8 cellular contexts compared by ENCODE assay signal in genomic region chr11:5808500-5809121, GRCh38. TPM values are rescaled to one million over a fixed set of nuclear protein-coding genes. Genes with fewer than 3 reads are reported as not detected.
DNase-seq lines count a peak whose midpoint lies in the region; ATAC-seq lines count a peak whose summit lies in the region.

Gene OR52N2 (plus strand): TSS chr11:5808924. CDS start chr11:5820336, 11,412 bp downstream.

- peaks cover 21% of the 10 kb centered on the region for H3K27me3 Mint-ChIP-seq in activated CD4-positive, alpha-beta memory T cell treated with anti-CD3 and anti-CD28 coated beads, Interleukin-2, amount 10 ng/mL, durations not matched to agents 7 days and 5 days
- H3K27me3 Mint-ChIP-seq in effector memory CD8-positive, alpha-beta T cell, result peaks cover 29 to 45% of the 10 kb centered on the region in 2 donors

- H2BK5ac ChIP-seq in mesendoderm (ENCODE audit: low read length), result no peak within 1 kb of the TSS

- H4K5ac ChIP-seq in mesendoderm (ENCODE audit: low read length), result no peak within 1 kb of the TSS

- POLR2A ChIA-PET in activated CD4-positive, alpha-beta memory T cell treated with anti-CD3 and anti-CD28 coated beads, Interleukin-2, amount 10 ng/mL, durations not matched to agents 7 days and 5 days (lab: Charles Lee), result no interaction called here

- DNase-seq in AG08396 (ENCODE audit: low spot score), result peak; percentile 51
- peak; percentile 67 for DNase-seq in NCI-H460 (ENCODE audit: extremely low read depth, low read depth)
- peak; percentile 74 for DNase-seq in activated CD4-positive, alpha-beta memory T cell treated with anti-CD3 and anti-CD28 coated beads, Interleukin-2, amount 10 ng/mL, durations not matched to agents 7 days and 5 days
- DNase-seq in effector memory CD8-positive, alpha-beta T cell, result peak; percentile 69 to 74 (median 70)
- DNase-seq in mesendoderm, result peak; percentile 80
- DNase-seq in stimulated activated CD8-positive, alpha-beta memory T cell treated with anti-CD3 and anti-CD28 coated beads, Interleukin-15, amount 100 ng/mL, for 1 hour (ENCODE audit: low read depth), result peak; percentile 60

- peaks cover 9% of the 10 kb centered on the region for H3K4me1 Mint-ChIP-seq in activated CD4-positive, alpha-beta memory T cell treated with anti-CD3 and anti-CD28 coated beads, Interleukin-2, amount 10 ng/mL, durations not matched to agents 7 days and 5 days
- peaks cover 8 to 11% of the 10 kb centered on the region in 2 donors for H3K4me1 Mint-ChIP-seq in effector memory CD8-positive, alpha-beta T cell (ENCODE audit: low read depth in 2 of 2)

- no peak within 1 kb of the TSS for H3K23ac ChIP-seq in mesendoderm (ENCODE audit: low read length)

- H3K79me2 ChIP-seq in mesendoderm (ENCODE audit: control insufficient read depth, insufficient read depth, low read length), result no peaks in the 10 kb centered on the region

- H4K8ac ChIP-seq in mesendoderm (ENCODE audit: low read depth, low read length), result no peak within 1 kb of the TSS

- peak within 1 kb of the TSS; percentile 6 for H3K18ac ChIP-seq in mesendoderm (ENCODE audit: low read length)

- WGBS in mesendoderm (ENCODE audit: extremely low coverage, insufficient coverage, low lambda C conversion rate), result no CpG with 5 or more reads among the region's 24 CpGs

- CTCF ChIA-PET in activated CD4-positive, alpha-beta memory T cell treated with anti-CD3 and anti-CD28 coated beads, Interleukin-2, amount 10 ng/mL, durations not matched to agents 7 days and 5 days (lab: Charles Lee), result interaction anchor here (1.1 to 2.5 kb wide), 5 partner anchors 9 to 336 kb away, joined by 3 to 20 read pairs (median 6); partner anchors contain the start of gene TRIM5

- H3K4me2 ChIP-seq in mesendoderm (ENCODE audit: low read length), result peak within 1 kb of the TSS; percentile 85

- H3K4me1 ChIP-seq in mesendoderm (ENCODE audit: control insufficient read depth, low read depth, low read length), result no peaks in the 10 kb centered on the region

- peak; percentile 88 for ATAC-seq in GM18519 (IDR thresholded peaks at IDR 0.05; ENCODE audit: low FRiP score, unreplicated experiment)
- ATAC-seq in HG03064 (IDR thresholded peaks at IDR 0.05; ENCODE audit: low read depth, unreplicated experiment), result peak; percentile 92
- peak; percentile 94 for ATAC-seq in effector memory CD8-positive, alpha-beta T cell (replicated peaks)

- H3K4ac ChIP-seq in mesendoderm (ENCODE audit: low read depth, low read length), result no peak within 1 kb of the TSS

- no peak within 1 kb of the TSS for H2BK120ac ChIP-seq in mesendoderm (ENCODE audit: low read depth, low read length)

- H3K4me3 Mint-ChIP-seq in activated CD4-positive, alpha-beta memory T cell treated with anti-CD3 and anti-CD28 coated beads, Interleukin-2, amount 10 ng/mL, durations not matched to agents 7 days and 5 days, result peak within 1 kb of the TSS; percentile 84
- peak within 1 kb of the TSS; percentile 84 to 87 for H3K4me3 Mint-ChIP-seq in effector memory CD8-positive, alpha-beta T cell

- no peak within 1 kb of the TSS for H3K27ac ChIP-seq in mesendoderm (ENCODE audit: low read depth, low read length)

- peak within 1 kb of the TSS; percentile 5 for H3K27ac Mint-ChIP-seq in activated CD4-positive, alpha-beta memory T cell treated with anti-CD3 and anti-CD28 coated beads, Interleukin-2, amount 10 ng/mL, durations not matched to agents 7 days and 5 days
- peak within 1 kb of the TSS; percentile 47 to 81 for H3K27ac Mint-ChIP-seq in effector memory CD8-positive, alpha-beta T cell

- H3K9me3 Mint-ChIP-seq in activated CD4-positive, alpha-beta memory T cell treated with anti-CD3 and anti-CD28 coated beads, Interleukin-2, amount 10 ng/mL, durations not matched to agents 7 days and 5 days, result no peaks in the 10 kb centered on the region
- H3K9me3 Mint-ChIP-seq in effector memory CD8-positive, alpha-beta T cell, result no peaks in the 10 kb centered on the region

- H3K36me3 ChIP-seq in mesendoderm (ENCODE audit: control insufficient read depth, insufficient read depth, low read length), result no peaks in the 10 kb centered on the region

- H3K56ac ChIP-seq in mesendoderm (ENCODE audit: low read length), result peak within 1 kb of the TSS; percentile 80

- no peaks in the 10 kb centered on the region for H3K36me3 Mint-ChIP-seq in activated CD4-positive, alpha-beta memory T cell treated with anti-CD3 and anti-CD28 coated beads, Interleukin-2, amount 10 ng/mL, durations not matched to agents 7 days and 5 days (ENCODE audit: low read depth)
- no peaks in the 10 kb centered on the region for H3K36me3 Mint-ChIP-seq in effector memory CD8-positive, alpha-beta T cell (ENCODE audit: insufficient read depth)

- H3K4me3 ChIP-seq in mesendoderm (ENCODE audit: low read length), result peak within 1 kb of the TSS; percentile 38

- peak within 1 kb of the TSS; percentile 60 for H3K9ac ChIP-seq in mesendoderm (ENCODE audit: low read length)

- H3K79me1 ChIP-seq in mesendoderm (ENCODE audit: low read length), result no peaks in the 10 kb centered on the region

- no peak within 1 kb of the TSS for H2BK15ac ChIP-seq in mesendoderm (replicated peaks; ENCODE audit: low read depth)

- H3K27me3 ChIP-seq in mesendoderm (ENCODE audit: insufficient read depth, low read length, poor library complexity), result no peaks in the 10 kb centered on the region

- H2AK5ac ChIP-seq in mesendoderm (ENCODE audit: low read length), result no peak within 1 kb of the TSS

RNA-seq across cellular contexts. Expression of gene OR52N2, which starts in this region (rescaled TPM):
- not detected in 2 replicates for total RNA-seq in NCI-H460 (2014; rRNA removed; shearing (Covaris generic))
- polyA plus RNA-seq in NCI-H460 (2014; cell fraction: nucleus; rRNA removed), result not detected in 2 replicates
- total RNA-seq in activated CD4-positive, alpha-beta memory T cell treated with anti-CD3 and anti-CD28 coated beads, Interleukin-2, amount 10 ng/mL, durations not matched to agents 7 days and 5 days, result not detected
- 0.46 TPM for polyA plus RNA-seq in mesendoderm (2013, experiment 1 of 2)
- polyA plus RNA-seq in mesendoderm (2013, experiment 2 of 2), result 0.41 TPM

Comparison
In these comparisons a context has a peak if more than half of its experiments do, and no peak if none do; other contexts are left out.
1. Peak in DNase-seq in NCI-H460; RNA of the gene not detected or under 1 TPM.
2. Peak in DNase-seq in activated CD4-positive, alpha-beta memory T cell treated with anti-CD3 and anti-CD28 coated beads, Interleukin-2, amount 10 ng/mL, durations not matched to agents 7 days and 5 days; RNA of the gene not detected or under 1 TPM.